ENCODE assay signal across 23 cellular contexts in genomic region chr11:92843455-92843854, GRCh38.
A peak's percentile ranks its signal among the peaks of the same experiment; 100 is the strongest.
DNase-seq lines count a peak whose midpoint lies in the region; ATAC-seq, FAIRE-seq and TF ChIP-seq lines count a peak whose summit lies in the region.
"Had no signal": no experiment of that assay in that cellular context is flagged by ENCODE, and none has a peak within 500 bp of the region (broad histone marks: within the 10 kb centered on the region; RNA-seq: fewer than 3 reads in every experiment).

No MANE protein-coding gene starts in this region.

- H3K9me3 ChIP-seq in hepatocyte (ENCODE audit: low read depth) (no peaks in the 10 kb centered on the region), pancreas (no peaks in the 10 kb centered on the region), uterus (no peaks in the 10 kb centered on the region)
- H3K9me3 ChIP-seq: right atrium auricular region, SJCRH30, vagina had no signal

- intact Hi-C loops in pancreas (cut with DNase I), result no loop called here
- intact Hi-C loops in left ventricle myocardium superior (cut with micrococcal nuclease), result no loop called here
- intact Hi-C loops in uterus (cut with DNase I; ENCODE audit: low total_unique reads), result no loop called here

- no peaks in the 10 kb centered on the region for H4K20me1 ChIP-seq in hepatocyte (ENCODE audit: insufficient read depth, poor library complexity, severe bottlenecking)

- H3K27me3 ChIP-seq in hepatocyte (no peaks in the 10 kb centered on the region), pancreas (no peaks in the 10 kb centered on the region), uterus (no peaks in the 10 kb centered on the region)
- H3K27me3 ChIP-seq: right atrium auricular region, SJCRH30, vagina had no signal

- no peak overlapping the region for H3K4me2 ChIP-seq in hepatocyte

- TF ChIP-seq CTCF in hepatocyte (IDR thresholded peaks at IDR 0.05; ENCODE audit: poor library complexity) (no peak), pancreas (IDR thresholded peaks at IDR 0.05) (no peak), uterus (IDR thresholded peaks at IDR 0.05) (no peak)

- no peak for TF ChIP-seq POLR2A in uterus (IDR thresholded peaks at IDR 0.05)

- H3K36me3 ChIP-seq in hepatocyte (replicated peaks; ENCODE audit: insufficient read depth, low read depth), result no peaks in the 10 kb centered on the region
- H3K36me3 ChIP-seq in pancreas, result no peaks in the 10 kb centered on the region
- H3K36me3 ChIP-seq in uterus, result no peaks in the 10 kb centered on the region
- H3K36me3 ChIP-seq: right atrium auricular region, SJCRH30, vagina, WERI-Rb-1 had no signal

- ATAC-seq in pancreas, result no peak
- no peak for ATAC-seq in left ventricle myocardium superior
- ATAC-seq: left cardiac atrium had no signal

- H3K4me3 ChIP-seq in hepatocyte (no peak overlapping the region), pancreas (no peak overlapping the region), uterus (no peak overlapping the region)
- H3K4me3 ChIP-seq: right atrium auricular region, SJCRH30, vagina had no signal

- H3K4me1 ChIP-seq in hepatocyte (ENCODE audit: insufficient read depth) (peaks cover 24% of the 10 kb centered on the region), pancreas (no peaks in the 10 kb centered on the region), uterus (no peaks in the 10 kb centered on the region)
- H3K4me1 ChIP-seq: right atrium auricular region, SJCRH30 had no signal

- H2AFZ ChIP-seq in hepatocyte, result no peak overlapping the region

- H3K79me2 ChIP-seq in hepatocyte, result no peaks in the 10 kb centered on the region

- 63% methylated on average over 4 of the region's 4 CpGs for WGBS in hepatocyte (ENCODE audit: low lambda C conversion rate, missing lambda C conversion rate)
- WGBS in pancreas, 2 donors, result 50 to 71% methylated on average over 4 of the region's 4 CpGs

- DNase-seq in COR-L47 (lab: John Stamatoyannopoulos, UW) (peak; percentile 34), NCI-H1417 (lab: John Stamatoyannopoulos, UW) (peak; percentile 63 to 94 (median 90)), NCI-H748 (lab: John Stamatoyannopoulos, UW; ENCODE audit: unreplicated experiment) (peak; percentile 92), hepatocyte (ENCODE audit: low spot score) (no peak), pancreas (no peak), left ventricle myocardium superior (no peak), middle frontal gyrus (ENCODE audit: extremely low spot score, low spot score) (no peak), uterus (no peak)
- DNase-seq: ACHN; activated CD4-positive, alpha-beta T cell treated with anti-CD3 and anti-CD28 coated beads, Interleukin-2, amount 50 U/mL, for 48 hours; activated naive CD4-positive, alpha-beta T cell treated with Interleukin-2 at 50 U/mL for 16 hours; activated T-cell treated with anti-CD3 and anti-CD28 coated beads for 4 hours; Kasumi-1; left cardiac atrium; midbrain; NCI-H1092 treated with DMSO at 0.1 percent for 48 hours; NCI-H446 treated with DMSO at 0.1 percent for 48 hours; SJCRH30; stimulated activated CD4-positive, alpha-beta T cell treated with anti-CD3 and anti-CD28 coated beads, Interleukin-12 subunit alpha, Interleukin-12 subunit beta, amount 100 ng/mL, for 4 hours; stimulated activated CD8-positive, alpha-beta memory T cell treated with anti-CD3 and anti-CD28 coated beads, Interleukin-4, amount 100 ng/mL, for 48 hours; WERI-Rb-1 had no signal

- no peaks in the 10 kb centered on the region for H3K9me2 ChIP-seq in hepatocyte (replicated peaks; ENCODE audit: insufficient read depth)

- peak overlapping the region; percentile 20 for H3K27ac ChIP-seq in hepatocyte
- H3K27ac ChIP-seq in pancreas, result no peak overlapping the region
- H3K27ac ChIP-seq in uterus, result no peak overlapping the region
- H3K27ac ChIP-seq: right atrium auricular region, SJCRH30, vagina, WERI-Rb-1 had no signal

- no peak for FAIRE-seq in pancreas (lab: Jason Lieb, UNC)

Comparison
In these comparisons a context has a peak if more than half of its experiments do, and no peak if none do; other contexts are left out.
1. DNase-seq: peak in COR-L47 (single experiment), NCI-H1417 (3 of 3) and NCI-H748 (single experiment); none in hepatocyte (single experiment), pancreas (0 of 6), left ventricle myocardium superior (single experiment), middle frontal gyrus (single experiment) and uterus (0 of 2).